In genomic region chr7:111561659-111561908, GRCh38 we compare ENCODE assay signal across 8 cellular contexts. TPM values are rescaled to one million over a fixed set of nuclear protein-coding genes. Genes with fewer than 3 reads are reported as not detected.
A peak's percentile ranks its signal among the peaks of the same experiment; 100 is the strongest.
DNase-seq lines count a peak whose midpoint lies in the region; ATAC-seq and TF ChIP-seq lines count a peak whose summit lies in the region.

No MANE protein-coding gene starts in this region.

- peaks cover 0 to 4% of the 10 kb centered on the region in 2 donors for H3K9me3 Mint-ChIP-seq in activated T-cell treated with anti-CD3 and anti-CD28 coated beads, Interleukin-2, amount 50 U/mL, for 72 hours
- peaks cover 0 to 9% of the 10 kb centered on the region in 2 donors for H3K9me3 Mint-ChIP-seq in activated naive CD4-positive, alpha-beta T cell treated with anti-CD3 and anti-CD28 coated beads, Interleukin-2, amount 50 U/mL, for 72 hours

- peak overlapping the region; percentile 94 for H3K4me3 ChIP-seq in suprapubic skin

- H3K4me1 ChIP-seq in suprapubic skin, result peaks cover 27% of the 10 kb centered on the region

- no peak for TF ChIP-seq EP300 in suprapubic skin (IDR thresholded peaks at IDR 0.05)

- peak overlapping the region; percentile 89 for H3K27ac Mint-ChIP-seq in activated T-cell treated with anti-CD3 and anti-CD28 coated beads, Interleukin-2, amount 50 U/mL, for 72 hours
- peak overlapping the region; percentile 88 to 90 for H3K27ac Mint-ChIP-seq in activated naive CD4-positive, alpha-beta T cell treated with anti-CD3 and anti-CD28 coated beads, Interleukin-2, amount 50 U/mL, for 72 hours

- no peaks in the 10 kb centered on the region for H3K27me3 ChIP-seq in suprapubic skin

- peak overlapping the region; percentile 94 for H3K27ac ChIP-seq in suprapubic skin

- no peaks in the 10 kb centered on the region for H3K36me3 ChIP-seq in suprapubic skin

- no peaks in the 10 kb centered on the region for H3K9me3 ChIP-seq in suprapubic skin

- H3K36me3 Mint-ChIP-seq in activated T-cell treated with anti-CD3 and anti-CD28 coated beads, Interleukin-2, amount 50 U/mL, for 72 hours (ENCODE audit: insufficient read depth in 2 of 2), result peaks cover 12 to 13% of the 10 kb centered on the region in 2 donors
- peaks cover 17 to 26% of the 10 kb centered on the region in 2 donors for H3K36me3 Mint-ChIP-seq in activated naive CD4-positive, alpha-beta T cell treated with anti-CD3 and anti-CD28 coated beads, Interleukin-2, amount 50 U/mL, for 72 hours

- no peak for TF ChIP-seq POLR2A in suprapubic skin (IDR thresholded peaks at IDR 0.05)

- peaks cover 9% of the 10 kb centered on the region for H3K27me3 Mint-ChIP-seq in activated T-cell treated with anti-CD3 and anti-CD28 coated beads, Interleukin-2, amount 50 U/mL, for 72 hours (ENCODE audit: low read depth)

- WGBS in suprapubic skin, result 10% methylated on average over 8 of the region's 8 CpGs

- TF ChIP-seq CTCF in suprapubic skin (IDR thresholded peaks at IDR 0.05), result no peak

- H3K4me3 Mint-ChIP-seq in activated T-cell treated with anti-CD3 and anti-CD28 coated beads, Interleukin-2, amount 50 U/mL, for 72 hours, result peak overlapping the region; percentile 89 to 95

- no peak for ATAC-seq in activated T-cell treated with anti-CD3 and anti-CD28 coated beads, Interleukin-2, amount 50 U/mL, for 72 hours (replicated peaks in 1 of 2)
- no peak for ATAC-seq in activated naive CD4-positive, alpha-beta T cell treated with anti-CD3 and anti-CD28 coated beads, Interleukin-2, amount 50 U/mL, for 72 hours
- ATAC-seq in GM19395 (IDR thresholded peaks at IDR 0.05; ENCODE audit: unreplicated experiment) (no peak), HG03469 (IDR thresholded peaks at IDR 0.05; ENCODE audit: unreplicated experiment) (no peak)

- DNase-seq in activated T-cell treated with anti-CD3 and anti-CD28 coated beads, Interleukin-2, amount 50 U/mL, for 72 hours, result peak in 1 of 2 donors; percentile 6
- DNase-seq in activated T-cell treated with anti-CD3 and anti-CD28 coated beads for 4 hours (no peak), kidney glomerular epithelial cell (lab: John Stamatoyannopoulos, UW) (peak; percentile 49), suprapubic skin (ENCODE audit: low spot score in 2 of 2) (no peak), NCI-H146 treated with DMSO at 0.1 percent for 48 hours (lab: John Stamatoyannopoulos, UW; ENCODE audit: unreplicated experiment) (no peak)
- DNase-seq in activated naive CD4-positive, alpha-beta T cell treated with anti-CD3 and anti-CD28 coated beads, Interleukin-2, amount 50 U/mL, for 72 hours (ENCODE audit: low spot score in 2 of 2), result peak in 1 of 2 donors; percentile 10

- peaks cover 41% of the 10 kb centered on the region for H3K4me1 Mint-ChIP-seq in activated T-cell treated with anti-CD3 and anti-CD28 coated beads, Interleukin-2, amount 50 U/mL, for 72 hours (ENCODE audit: low read depth)

RNA-seq across cellular contexts. Expression of gene IMMP2L, which starts 0.7 kb away (rescaled TPM):
- 10 to 100 TPM; 21.7 to 27.5 TPM for total RNA-seq in activated T-cell treated with anti-CD3 and anti-CD28 coated beads, Interleukin-2, amount 50 U/mL, for 72 hours
- 10 to 100 TPM; 11.8 to 18.2 TPM for total RNA-seq in activated naive CD4-positive, alpha-beta T cell treated with anti-CD3 and anti-CD28 coated beads, Interleukin-2, amount 50 U/mL, for 72 hours
- 10 to 100 TPM; 10.6 to 20.6 (median 14.6) TPM for total RNA-seq in suprapubic skin
